1 cellular context compared by ENCODE assay signal in genomic region chr5:65481635-65482271, GRCh38.
TF ChIP-seq lines count a peak whose summit lies in the region.

TSS of gene ADAMTS6 (minus strand) at chr5:65481920. CDS start at chr5:65473673, 8,247 bp downstream.

TF ChIP-seq in HEK293, 187 proteins besides CTCF, POLR2A, EP300 and RAD21 (continued from another document and continues in another):
- peak; percentile 51; the same call in 1 of the 2 replicates for TF ChIP-seq PRDM6 (tag by site-specific recombination; IDR thresholded peaks at IDR 0.05)
- TF ChIP-seq MYNN (tag by site-specific recombination; IDR thresholded peaks at IDR 0.05; ENCODE audit: borderline replicate concordance) = no peak
- TF ChIP-seq ZNF10 (tag by site-specific recombination; IDR thresholded peaks at IDR 0.05) = peak; percentile 60; the same call in 1 of the 2 replicates
- no peak for TF ChIP-seq ZNF585B (tag by site-specific recombination; IDR thresholded peaks at IDR 0.05)
- no peak for TF ChIP-seq KLF1 (tag by site-specific recombination; IDR thresholded peaks at IDR 0.05)
- TF ChIP-seq ZSCAN30 (tag by site-specific recombination; IDR thresholded peaks at IDR 0.05) = no peak
- no peak for TF ChIP-seq ZNF146 (tag by site-specific recombination; IDR thresholded peaks at IDR 0.05)
- TF ChIP-seq, protein P1, sequence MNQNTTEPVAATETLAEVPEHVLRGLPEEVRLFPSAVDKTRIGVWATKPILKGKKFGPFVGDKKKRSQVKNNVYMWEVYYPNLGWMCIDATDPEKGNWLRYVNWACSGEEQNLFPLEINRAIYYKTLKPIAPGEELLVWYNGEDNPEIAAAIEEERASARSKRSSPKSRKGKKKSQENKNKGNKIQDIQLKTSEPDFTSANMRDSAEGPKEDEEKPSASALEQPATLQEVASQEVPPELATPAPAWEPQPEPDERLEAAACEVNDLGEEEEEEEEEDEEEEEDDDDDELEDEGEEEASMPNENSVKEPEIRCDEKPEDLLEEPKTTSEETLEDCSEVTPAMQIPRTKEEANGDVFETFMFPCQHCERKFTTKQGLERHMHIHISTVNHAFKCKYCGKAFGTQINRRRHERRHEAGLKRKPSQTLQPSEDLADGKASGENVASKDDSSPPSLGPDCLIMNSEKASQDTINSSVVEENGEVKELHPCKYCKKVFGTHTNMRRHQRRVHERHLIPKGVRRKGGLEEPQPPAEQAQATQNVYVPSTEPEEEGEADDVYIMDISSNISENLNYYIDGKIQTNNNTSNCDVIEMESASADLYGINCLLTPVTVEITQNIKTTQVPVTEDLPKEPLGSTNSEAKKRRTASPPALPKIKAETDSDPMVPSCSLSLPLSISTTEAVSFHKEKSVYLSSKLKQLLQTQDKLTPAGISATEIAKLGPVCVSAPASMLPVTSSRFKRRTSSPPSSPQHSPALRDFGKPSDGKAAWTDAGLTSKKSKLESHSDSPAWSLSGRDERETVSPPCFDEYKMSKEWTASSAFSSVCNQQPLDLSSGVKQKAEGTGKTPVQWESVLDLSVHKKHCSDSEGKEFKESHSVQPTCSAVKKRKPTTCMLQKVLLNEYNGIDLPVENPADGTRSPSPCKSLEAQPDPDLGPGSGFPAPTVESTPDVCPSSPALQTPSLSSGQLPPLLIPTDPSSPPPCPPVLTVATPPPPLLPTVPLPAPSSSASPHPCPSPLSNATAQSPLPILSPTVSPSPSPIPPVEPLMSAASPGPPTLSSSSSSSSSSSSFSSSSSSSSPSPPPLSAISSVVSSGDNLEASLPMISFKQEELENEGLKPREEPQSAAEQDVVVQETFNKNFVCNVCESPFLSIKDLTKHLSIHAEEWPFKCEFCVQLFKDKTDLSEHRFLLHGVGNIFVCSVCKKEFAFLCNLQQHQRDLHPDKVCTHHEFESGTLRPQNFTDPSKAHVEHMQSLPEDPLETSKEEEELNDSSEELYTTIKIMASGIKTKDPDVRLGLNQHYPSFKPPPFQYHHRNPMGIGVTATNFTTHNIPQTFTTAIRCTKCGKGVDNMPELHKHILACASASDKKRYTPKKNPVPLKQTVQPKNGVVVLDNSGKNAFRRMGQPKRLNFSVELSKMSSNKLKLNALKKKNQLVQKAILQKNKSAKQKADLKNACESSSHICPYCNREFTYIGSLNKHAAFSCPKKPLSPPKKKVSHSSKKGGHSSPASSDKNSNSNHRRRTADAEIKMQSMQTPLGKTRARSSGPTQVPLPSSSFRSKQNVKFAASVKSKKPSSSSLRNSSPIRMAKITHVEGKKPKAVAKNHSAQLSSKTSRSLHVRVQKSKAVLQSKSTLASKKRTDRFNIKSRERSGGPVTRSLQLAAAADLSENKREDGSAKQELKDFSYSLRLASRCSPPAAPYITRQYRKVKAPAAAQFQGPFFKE (tag by site-specific recombination; IDR thresholded peaks at IDR 0.05; ENCODE audit: borderline replicate concordance) = no peak
- no peak for TF ChIP-seq SETDB1 (IDR thresholded peaks at IDR 0.05; ENCODE audit: insufficient read length, low read length)
- TF ChIP-seq ZNF24 (tag by site-specific recombination; IDR thresholded peaks at IDR 0.05) = peak; percentile 18
- no peak for TF ChIP-seq ZNF513 (tag by site-specific recombination; IDR thresholded peaks at IDR 0.05)
- no peak for TF ChIP-seq KLF7 (tag by site-specific recombination; IDR thresholded peaks at IDR 0.05; ENCODE audit: borderline replicate concordance)
- no peak for TF ChIP-seq ZNF138 (tag by site-specific recombination; IDR thresholded peaks at IDR 0.05; ENCODE audit: borderline replicate concordance)
- no peak for TF ChIP-seq ZNF776 (tag by site-specific recombination; IDR thresholded peaks at IDR 0.05; ENCODE audit: borderline replicate concordance)
- no peak for TF ChIP-seq ZNF660 (tag by site-specific recombination; IDR thresholded peaks at IDR 0.05)
- TF ChIP-seq KLF9 (tag by site-specific recombination; IDR thresholded peaks at IDR 0.05; ENCODE audit: low read depth) = no peak
- TF ChIP-seq ZSCAN5A (tag by site-specific recombination; IDR thresholded peaks at IDR 0.05) = no peak
- TF ChIP-seq ZNF404 (tag by site-specific recombination; IDR thresholded peaks at IDR 0.05) = no peak
- TF ChIP-seq ZEB2 (tag by site-specific recombination; IDR thresholded peaks at IDR 0.05) = peak; percentile 57; the same call in 1 of the 2 replicates
- TF ChIP-seq KLF10 (tag by site-specific recombination; IDR thresholded peaks at IDR 0.05) = no peak; the same call in 1 of the 2 replicates
- TF ChIP-seq SCRT2 (tag by site-specific recombination; IDR thresholded peaks at IDR 0.05) = no peak
- TF ChIP-seq, protein P2, sequence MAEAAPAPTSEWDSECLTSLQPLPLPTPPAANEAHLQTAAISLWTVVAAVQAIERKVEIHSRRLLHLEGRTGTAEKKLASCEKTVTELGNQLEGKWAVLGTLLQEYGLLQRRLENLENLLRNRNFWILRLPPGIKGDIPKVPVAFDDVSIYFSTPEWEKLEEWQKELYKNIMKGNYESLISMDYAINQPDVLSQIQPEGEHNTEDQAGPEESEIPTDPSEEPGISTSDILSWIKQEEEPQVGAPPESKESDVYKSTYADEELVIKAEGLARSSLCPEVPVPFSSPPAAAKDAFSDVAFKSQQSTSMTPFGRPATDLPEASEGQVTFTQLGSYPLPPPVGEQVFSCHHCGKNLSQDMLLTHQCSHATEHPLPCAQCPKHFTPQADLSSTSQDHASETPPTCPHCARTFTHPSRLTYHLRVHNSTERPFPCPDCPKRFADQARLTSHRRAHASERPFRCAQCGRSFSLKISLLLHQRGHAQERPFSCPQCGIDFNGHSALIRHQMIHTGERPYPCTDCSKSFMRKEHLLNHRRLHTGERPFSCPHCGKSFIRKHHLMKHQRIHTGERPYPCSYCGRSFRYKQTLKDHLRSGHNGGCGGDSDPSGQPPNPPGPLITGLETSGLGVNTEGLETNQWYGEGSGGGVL (tag by site-specific recombination; IDR thresholded peaks at IDR 0.05) = no peak; the same call in 1 of the 2 replicates
- TF ChIP-seq ZFP37 (tag by site-specific recombination; IDR thresholded peaks at IDR 0.05) = no peak; the same call in 1 of the 2 replicates
- no peak for TF ChIP-seq ZNF704 (tag by site-specific recombination; IDR thresholded peaks at IDR 0.05)
- no peak for TF ChIP-seq ZNF571 (tag by site-specific recombination; IDR thresholded peaks at IDR 0.05)
- no peak for TF ChIP-seq TCF7L2 (IDR thresholded peaks at IDR 0.05; ENCODE audit: borderline replicate concordance, low read depth, low read length)
- no peak for TF ChIP-seq ZFP3 (tag by site-specific recombination; IDR thresholded peaks at IDR 0.05; ENCODE audit: low read depth)
- no peak for TF ChIP-seq MZF1 (tag by site-specific recombination; IDR thresholded peaks at IDR 0.05; ENCODE audit: borderline replicate concordance)
- no peak for TF ChIP-seq ZNF16 (tag by site-specific recombination; IDR thresholded peaks at IDR 0.05; ENCODE audit: low read depth)
- no peak for TF ChIP-seq ZNF426 (tag by site-specific recombination; IDR thresholded peaks at IDR 0.05)
- peak; percentile 94 for TF ChIP-seq ZBTB44 (tag by site-specific recombination; IDR thresholded peaks at IDR 0.05)
- no peak for TF ChIP-seq ZNF169 (tag by site-specific recombination; IDR thresholded peaks at IDR 0.05)
- peak; percentile 61; the same call in 1 of the 2 replicates for TF ChIP-seq ZNF639 (tag by site-specific recombination; IDR thresholded peaks at IDR 0.05)
- peak; percentile 59 for TF ChIP-seq SP7 (tag by site-specific recombination; IDR thresholded peaks at IDR 0.05)
- no peak for TF ChIP-seq ZNF548 (tag by site-specific recombination; IDR thresholded peaks at IDR 0.05)
- no peak for TF ChIP-seq ZBTB49 (tag by site-specific recombination; IDR thresholded peaks at IDR 0.05; ENCODE audit: low read depth)
- TF ChIP-seq ZNF530 (tag by site-specific recombination; IDR thresholded peaks at IDR 0.05; ENCODE audit: low read depth) = no peak
- no peak for TF ChIP-seq ZNF155 (tag by site-specific recombination; IDR thresholded peaks at IDR 0.05)
- TF ChIP-seq ZNF133 (tag by site-specific recombination; IDR thresholded peaks at IDR 0.05) = no peak
